Comparison of ENCODE assay signal across 1 cellular context in genomic region chr1:56304975-56305374, GRCh38.
TF ChIP-seq lines count a peak whose summit lies in the region.

No MANE protein-coding gene starts in this region.

TF ChIP-seq in liver, 16 proteins besides CTCF, POLR2A, EP300 and RAD21 (continued from another document):
- no peak for TF ChIP-seq REST (IDR thresholded peaks at IDR 0.05)
